Comparison of ENCODE assay signal across 1 cellular context in genomic region chr3:53823026-53823955, GRCh38.
TF ChIP-seq lines count a peak whose summit lies in the region.

No MANE protein-coding gene starts in this region.

TF ChIP-seq in GM23338, 12 proteins besides CTCF, POLR2A, EP300 and RAD21 (continued from another document):
- TF ChIP-seq, protein P1, sequence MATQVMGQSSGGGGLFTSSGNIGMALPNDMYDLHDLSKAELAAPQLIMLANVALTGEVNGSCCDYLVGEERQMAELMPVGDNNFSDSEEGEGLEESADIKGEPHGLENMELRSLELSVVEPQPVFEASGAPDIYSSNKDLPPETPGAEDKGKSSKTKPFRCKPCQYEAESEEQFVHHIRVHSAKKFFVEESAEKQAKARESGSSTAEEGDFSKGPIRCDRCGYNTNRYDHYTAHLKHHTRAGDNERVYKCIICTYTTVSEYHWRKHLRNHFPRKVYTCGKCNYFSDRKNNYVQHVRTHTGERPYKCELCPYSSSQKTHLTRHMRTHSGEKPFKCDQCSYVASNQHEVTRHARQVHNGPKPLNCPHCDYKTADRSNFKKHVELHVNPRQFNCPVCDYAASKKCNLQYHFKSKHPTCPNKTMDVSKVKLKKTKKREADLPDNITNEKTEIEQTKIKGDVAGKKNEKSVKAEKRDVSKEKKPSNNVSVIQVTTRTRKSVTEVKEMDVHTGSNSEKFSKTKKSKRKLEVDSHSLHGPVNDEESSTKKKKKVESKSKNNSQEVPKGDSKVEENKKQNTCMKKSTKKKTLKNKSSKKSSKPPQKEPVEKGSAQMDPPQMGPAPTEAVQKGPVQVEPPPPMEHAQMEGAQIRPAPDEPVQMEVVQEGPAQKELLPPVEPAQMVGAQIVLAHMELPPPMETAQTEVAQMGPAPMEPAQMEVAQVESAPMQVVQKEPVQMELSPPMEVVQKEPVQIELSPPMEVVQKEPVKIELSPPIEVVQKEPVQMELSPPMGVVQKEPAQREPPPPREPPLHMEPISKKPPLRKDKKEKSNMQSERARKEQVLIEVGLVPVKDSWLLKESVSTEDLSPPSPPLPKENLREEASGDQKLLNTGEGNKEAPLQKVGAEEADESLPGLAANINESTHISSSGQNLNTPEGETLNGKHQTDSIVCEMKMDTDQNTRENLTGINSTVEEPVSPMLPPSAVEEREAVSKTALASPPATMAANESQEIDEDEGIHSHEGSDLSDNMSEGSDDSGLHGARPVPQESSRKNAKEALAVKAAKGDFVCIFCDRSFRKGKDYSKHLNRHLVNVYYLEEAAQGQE (IDR thresholded peaks at IDR 0.05; ENCODE audit: unreplicated experiment): no peak
- TF ChIP-seq ZNF331 (CRISPR knock-in tag; IDR thresholded peaks at IDR 0.05; ENCODE audit: low read depth) (no peak), POLR2AphosphoS5 (IDR thresholded peaks at IDR 0.05; ENCODE audit: low read depth) (no peak), ZNF462 (CRISPR knock-in tag; IDR thresholded peaks at IDR 0.05) (no peak), NANOG (IDR thresholded peaks at IDR 0.05; ENCODE audit: borderline replicate concordance) (no peak), ZNF114 (CRISPR knock-in tag; IDR thresholded peaks at IDR 0.05) (no peak), STAT1 (IDR thresholded peaks at IDR 0.05; ENCODE audit: unreplicated experiment) (no peak), JUNB (IDR thresholded peaks at IDR 0.05; ENCODE audit: unreplicated experiment) (no peak), EZH2phosphoT487 (IDR thresholded peaks at IDR 0.05; ENCODE audit: unreplicated experiment) (no peak)
- TF ChIP-seq, protein P2, sequence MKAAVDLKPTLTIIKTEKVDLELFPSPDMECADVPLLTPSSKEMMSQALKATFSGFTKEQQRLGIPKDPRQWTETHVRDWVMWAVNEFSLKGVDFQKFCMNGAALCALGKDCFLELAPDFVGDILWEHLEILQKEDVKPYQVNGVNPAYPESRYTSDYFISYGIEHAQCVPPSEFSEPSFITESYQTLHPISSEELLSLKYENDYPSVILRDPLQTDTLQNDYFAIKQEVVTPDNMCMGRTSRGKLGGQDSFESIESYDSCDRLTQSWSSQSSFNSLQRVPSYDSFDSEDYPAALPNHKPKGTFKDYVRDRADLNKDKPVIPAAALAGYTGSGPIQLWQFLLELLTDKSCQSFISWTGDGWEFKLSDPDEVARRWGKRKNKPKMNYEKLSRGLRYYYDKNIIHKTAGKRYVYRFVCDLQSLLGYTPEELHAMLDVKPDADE (IDR thresholded peaks at IDR 0.05): no peak
